Comparison of ENCODE assay signal across 29 cellular contexts in the genomic region with DNA sequence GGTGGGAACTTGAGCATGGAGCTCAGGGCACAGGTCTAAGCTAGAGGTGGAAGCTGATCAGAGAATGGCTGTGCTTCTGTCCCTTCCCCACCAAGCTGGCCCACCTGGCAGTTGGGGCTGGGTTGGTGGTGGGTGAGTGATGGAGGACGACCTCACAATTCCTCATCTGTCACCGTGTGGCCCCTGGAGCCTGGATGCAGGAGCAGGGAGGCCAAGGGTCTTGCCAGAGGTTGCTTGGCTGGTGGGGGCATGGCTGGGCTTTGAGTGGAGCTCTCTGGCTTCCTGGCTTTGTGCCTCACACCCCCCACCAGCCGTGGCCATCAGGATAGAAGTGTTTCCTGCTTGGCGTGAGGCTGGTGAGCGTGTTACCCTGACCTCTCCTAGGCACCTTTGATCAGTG.
"Had no signal": no experiment of that assay in that cellular context is flagged by ENCODE, and none has a peak within 500 bp of the region (broad histone marks: within the 10 kb centered on the region; RNA-seq: fewer than 3 reads in every experiment).

No MANE protein-coding gene starts in this region.

- H3K36me3 Mint-ChIP-seq: activated naive CD4-positive, alpha-beta T cell treated with anti-CD3 and anti-CD28 coated beads, Interleukin-2, amount 50 U/mL, for 24 hours; immature natural killer cell; naive thymus-derived CD8-positive, alpha-beta T cell had no signal

- H3K27ac ChIP-seq: breast epithelium, esophagus muscularis mucosa, foreskin keratinocyte, heart left ventricle, lower lobe of right lung, testis, transverse colon had no signal

- H3K4me1 ChIP-seq: breast epithelium, lower lobe of right lung, transverse colon had no signal

- H3K27me3 Mint-ChIP-seq: activated B cell treated with CpG ODN at 0.5 μM for 24 hours; activated CD8-positive, alpha-beta T cell treated with anti-CD3 and anti-CD28 coated beads for 36 hours; activated naive CD4-positive, alpha-beta T cell treated with anti-CD3 and anti-CD28 coated beads, Interleukin-2, amount 50 U/mL, for 24 hours; activated naive CD8-positive, alpha-beta T cell treated with anti-CD3 and anti-CD28 coated beads, Interleukin-2, amount 50 U/mL, for 24 hours; dendritic cell treated with granulocyte-macrophage colony-stimulating factor and Interleukin-4, amounts not matched to agents 40 ng/mL and 50 ng/mL, for 4 days; naive thymus-derived CD8-positive, alpha-beta T cell had no signal

- H3K36me3 ChIP-seq: breast epithelium, esophagus muscularis mucosa, lower lobe of right lung, transverse colon had no signal

- H3K9me3 ChIP-seq: breast epithelium, esophagus muscularis mucosa, heart left ventricle, lower lobe of right lung, testis, transverse colon had no signal

- H3K4me3 Mint-ChIP-seq: activated B cell treated with CpG ODN at 0.5 μM for 24 hours; activated CD8-positive, alpha-beta T cell treated with anti-CD3 and anti-CD28 coated beads for 36 hours; activated naive CD4-positive, alpha-beta T cell treated with anti-CD3 and anti-CD28 coated beads, Interleukin-2, amount 50 U/mL, for 24 hours; activated naive CD8-positive, alpha-beta T cell treated with anti-CD3 and anti-CD28 coated beads, Interleukin-2, amount 50 U/mL, for 24 hours; activated T-cell treated with anti-CD3 and anti-CD28 coated beads, Interleukin-2, amount 50 U/mL, for 4 hours; activated T-helper 17 cell treated with anti-CD3 and anti-CD28 coated beads, Interleukin-2, amount 50 U/mL, for 72 hours; dendritic cell treated with granulocyte-macrophage colony-stimulating factor and Interleukin-4, amounts not matched to agents 40 ng/mL and 50 ng/mL, for 4 days; immature natural killer cell; naive thymus-derived CD8-positive, alpha-beta T cell had no signal

- H3K27me3 ChIP-seq: breast epithelium, esophagus muscularis mucosa, foreskin keratinocyte, heart left ventricle, testis, transverse colon had no signal

- ATAC-seq: activated CD8-positive, alpha-beta T cell treated with anti-CD3 and anti-CD28 coated beads for 36 hours; activated naive CD8-positive, alpha-beta T cell treated with anti-CD3 and anti-CD28 coated beads, Interleukin-2, amount 50 U/mL, for 24 hours; activated T-cell treated with anti-CD3 and anti-CD28 coated beads, Interleukin-2, amount 50 U/mL, for 4 hours; activated T-helper 17 cell treated with anti-CD3 and anti-CD28 coated beads, Interleukin-2, amount 50 U/mL, for 72 hours; left lobe of liver; lower lobe of right lung; naive thymus-derived CD8-positive, alpha-beta T cell had no signal

- H3K4me1 Mint-ChIP-seq: activated B cell treated with CpG ODN at 0.5 μM for 24 hours; activated naive CD4-positive, alpha-beta T cell treated with anti-CD3 and anti-CD28 coated beads, Interleukin-2, amount 50 U/mL, for 24 hours; activated naive CD8-positive, alpha-beta T cell treated with anti-CD3 and anti-CD28 coated beads, Interleukin-2, amount 50 U/mL, for 24 hours; activated T-helper 17 cell treated with anti-CD3 and anti-CD28 coated beads, Interleukin-2, amount 50 U/mL, for 72 hours had no signal

- DNase-seq: activated B cell treated with CpG ODN at 0.5 μM for 24 hours; activated CD4-positive, alpha-beta T cell treated with anti-CD3 and anti-CD28 coated beads, Interleukin-2, amount 50 U/mL, for 1 hour; activated CD8-positive, alpha-beta T cell treated with anti-CD3 and anti-CD28 coated beads for 36 hours; activated gamma-delta T cell treated with Interleukin-2 at 50 U/mL for 16 hours; activated naive CD8-positive, alpha-beta T cell treated with anti-CD3 and anti-CD28 coated beads, Interleukin-2, amount 50 U/mL, for 24 hours; activated T-cell treated with anti-CD3 and anti-CD28 coated beads, Interleukin-2, amount 50 U/mL, for 4 hours; amygdala; central memory CD4-positive, alpha-beta T cell; foreskin keratinocyte; hypothalamus; immature natural killer cell; lower lobe of right lung; mesenchymal stem cell; naive thymus-derived CD8-positive, alpha-beta T cell; stimulated activated CD4-positive, alpha-beta T cell treated with anti-CD3 and anti-CD28 coated beads, Interleukin-15, amount 100 ng/mL, for 24 hours; stimulated activated CD4-positive, alpha-beta T cell treated with anti-CD3 and anti-CD28 coated beads, Interleukin-2, amount 100 ng/mL, for 24 hours; stimulated activated naive CD4-positive, alpha-beta T cell treated with Interleukin-2 at 50 U/mL for 16 hours; T-helper 2 cell; testis; transverse colon had no signal

- H3K27ac Mint-ChIP-seq: activated B cell treated with CpG ODN at 0.5 μM for 24 hours; activated CD8-positive, alpha-beta T cell treated with anti-CD3 and anti-CD28 coated beads for 36 hours; activated naive CD4-positive, alpha-beta T cell treated with anti-CD3 and anti-CD28 coated beads, Interleukin-2, amount 50 U/mL, for 24 hours; activated naive CD8-positive, alpha-beta T cell treated with anti-CD3 and anti-CD28 coated beads, Interleukin-2, amount 50 U/mL, for 24 hours; activated T-helper 17 cell treated with anti-CD3 and anti-CD28 coated beads, Interleukin-2, amount 50 U/mL, for 72 hours; dendritic cell treated with granulocyte-macrophage colony-stimulating factor and Interleukin-4, amounts not matched to agents 40 ng/mL and 50 ng/mL, for 4 days; immature natural killer cell; progenitor cell of endocrine pancreas had no signal

- H3K4me3 ChIP-seq: breast epithelium, esophagus muscularis mucosa, heart left ventricle, lower lobe of right lung, smooth muscle cell, testis, transverse colon had no signal

- H3K9me3 Mint-ChIP-seq: activated B cell treated with CpG ODN at 0.5 μM for 24 hours; activated CD8-positive, alpha-beta T cell treated with anti-CD3 and anti-CD28 coated beads for 36 hours; activated naive CD4-positive, alpha-beta T cell treated with anti-CD3 and anti-CD28 coated beads, Interleukin-2, amount 50 U/mL, for 24 hours; activated naive CD8-positive, alpha-beta T cell treated with anti-CD3 and anti-CD28 coated beads, Interleukin-2, amount 50 U/mL, for 24 hours; activated T-cell treated with anti-CD3 and anti-CD28 coated beads, Interleukin-2, amount 50 U/mL, for 4 hours; activated T-helper 17 cell treated with anti-CD3 and anti-CD28 coated beads, Interleukin-2, amount 50 U/mL, for 72 hours; dendritic cell treated with granulocyte-macrophage colony-stimulating factor and Interleukin-4, amounts not matched to agents 40 ng/mL and 50 ng/mL, for 4 days; immature natural killer cell; naive thymus-derived CD8-positive, alpha-beta T cell had no signal

- H3K4me2 ChIP-seq: smooth muscle cell had no signal
